Comparison of ENCODE assay signal across 1 cellular context in genomic region chr4:124203613-124204284, GRCh38.
TF ChIP-seq lines count a peak whose summit lies in the region.

No MANE protein-coding gene starts in this region.

TF ChIP-seq in IMR-90, 13 proteins besides CTCF, POLR2A, EP300 and RAD21:
- no peak for TF ChIP-seq MXI1 (IDR thresholded peaks at IDR 0.05; ENCODE audit: borderline replicate concordance, low read depth, low read length)
- TF ChIP-seq RFX5 (IDR thresholded peaks at IDR 0.05; ENCODE audit: low read depth, low read length) = no peak
- no peak for TF ChIP-seq BHLHE40 (IDR thresholded peaks at IDR 0.05; ENCODE audit: low read depth, low read length)
- no peak for TF ChIP-seq NFE2L2 (IDR thresholded peaks at IDR 0.05; ENCODE audit: low read depth, low read length)
- TF ChIP-seq MAZ (IDR thresholded peaks at IDR 0.05; ENCODE audit: borderline replicate concordance, low read depth, low read length) = no peak
- no peak for TF ChIP-seq CEBPB (IDR thresholded peaks at IDR 0.05; ENCODE audit: low read depth, low read length)
- TF ChIP-seq, protein P1, sequence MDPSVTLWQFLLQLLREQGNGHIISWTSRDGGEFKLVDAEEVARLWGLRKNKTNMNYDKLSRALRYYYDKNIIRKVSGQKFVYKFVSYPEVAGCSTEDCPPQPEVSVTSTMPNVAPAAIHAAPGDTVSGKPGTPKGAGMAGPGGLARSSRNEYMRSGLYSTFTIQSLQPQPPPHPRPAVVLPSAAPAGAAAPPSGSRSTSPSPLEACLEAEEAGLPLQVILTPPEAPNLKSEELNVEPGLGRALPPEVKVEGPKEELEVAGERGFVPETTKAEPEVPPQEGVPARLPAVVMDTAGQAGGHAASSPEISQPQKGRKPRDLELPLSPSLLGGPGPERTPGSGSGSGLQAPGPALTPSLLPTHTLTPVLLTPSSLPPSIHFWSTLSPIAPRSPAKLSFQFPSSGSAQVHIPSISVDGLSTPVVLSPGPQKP (IDR thresholded peaks at IDR 0.05; ENCODE audit: borderline replicate concordance, low read depth, low read length) = no peak
- no peak for TF ChIP-seq RCOR1 (IDR thresholded peaks at IDR 0.05; ENCODE audit: insufficient replicate concordance, low read length)
- no peak for TF ChIP-seq CHD1 (IDR thresholded peaks at IDR 0.05; ENCODE audit: low read depth, low read length)
- TF ChIP-seq, protein P2, sequence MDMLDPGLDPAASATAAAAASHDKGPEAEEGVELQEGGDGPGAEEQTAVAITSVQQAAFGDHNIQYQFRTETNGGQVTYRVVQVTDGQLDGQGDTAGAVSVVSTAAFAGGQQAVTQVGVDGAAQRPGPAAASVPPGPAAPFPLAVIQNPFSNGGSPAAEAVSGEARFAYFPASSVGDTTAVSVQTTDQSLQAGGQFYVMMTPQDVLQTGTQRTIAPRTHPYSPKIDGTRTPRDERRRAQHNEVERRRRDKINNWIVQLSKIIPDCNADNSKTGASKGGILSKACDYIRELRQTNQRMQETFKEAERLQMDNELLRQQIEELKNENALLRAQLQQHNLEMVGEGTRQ (IDR thresholded peaks at IDR 0.05; ENCODE audit: low read depth, low read length) = no peak
- TF ChIP-seq MAFK (IDR thresholded peaks at IDR 0.05; ENCODE audit: low read depth, low read length) = no peak
